13 cellular contexts compared by ENCODE assay signal in the genomic region with DNA sequence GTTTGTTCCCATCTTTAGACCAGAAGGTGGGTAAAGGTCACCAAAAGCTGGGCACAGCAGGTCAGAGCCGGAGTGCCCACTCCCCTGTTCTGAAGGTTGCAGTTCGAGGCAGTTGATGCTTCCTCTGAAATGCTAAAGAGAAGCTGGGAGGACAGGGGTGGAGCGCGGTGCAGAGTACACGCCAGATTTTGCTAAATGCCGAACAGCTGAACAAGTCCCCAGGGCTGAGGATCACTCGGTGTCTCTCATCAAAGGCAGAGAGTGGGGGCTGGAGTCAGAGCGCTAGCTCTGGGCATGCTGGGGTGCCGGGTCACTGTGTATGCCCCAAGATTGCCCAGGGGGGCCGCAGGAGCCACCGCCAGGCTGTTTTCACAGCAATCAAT.
DNase-seq lines count a peak whose midpoint lies in the region; ATAC-seq, FAIRE-seq and TF ChIP-seq lines count a peak whose summit lies in the region.
"Had no signal": no experiment of that assay in that cellular context is flagged by ENCODE, and none has a peak within 500 bp of the region (broad histone marks: within the 10 kb centered on the region; RNA-seq: fewer than 3 reads in every experiment).

No MANE protein-coding gene starts in this region.

- H3K9me3 ChIP-seq in BE2C (no peaks in the 10 kb centered on the region), IMR-90 (ENCODE audit: control insufficient read depth, insufficient read depth, low read length) (no peaks in the 10 kb centered on the region), SK-N-MC (ENCODE audit: low read depth, low read length) (no peaks in the 10 kb centered on the region), testis (no peaks in the 10 kb centered on the region), heart right ventricle (no peaks in the 10 kb centered on the region)

- no peak overlapping the region for H3K18ac ChIP-seq in IMR-90 (ENCODE audit: low read depth, low read length)

- H2BK120ac ChIP-seq in IMR-90 (ENCODE audit: low read depth, low read length), result no peak overlapping the region

- no peak overlapping the region for H2BK20ac ChIP-seq in IMR-90 (ENCODE audit: low read depth, low read length)

- no TSS peak for BruUV-seq in IMR-90 (replicated peaks; lab: Mats Ljungman, UMichigan)

- H2AFZ ChIP-seq in IMR-90 (replicated peaks; ENCODE audit: low read length, poor library complexity), result peak overlapping the region; percentile 49

- H3K4me3 ChIP-seq in BE2C (ENCODE audit: low read depth, low read length) (peak overlapping the region; percentile 55), IMR-90 (ENCODE audit: insufficient read depth, low read depth, low read length) (no peak overlapping the region), SK-N-MC (peak overlapping the region; percentile 71), testis (no peak overlapping the region), heart right ventricle (no peak overlapping the region)
- H3K4me3 ChIP-seq: cardiac muscle cell, GM12878 had no signal

- H2AK5ac ChIP-seq in IMR-90 (ENCODE audit: low read depth, low read length), result no peak overlapping the region

- H3K27ac ChIP-seq in IMR-90 (ENCODE audit: insufficient read depth, low read length) (no peak overlapping the region), SK-N-MC (no peak overlapping the region), testis (no peak overlapping the region), heart right ventricle (no peak overlapping the region)
- H3K27ac ChIP-seq: C4-2B, cardiac muscle cell had no signal

- POLR2A ChIA-PET in IMR-90 (lab: Charles Lee; ENCODE audit: unreplicated experiment), result no interaction called here

- H3K56ac ChIP-seq in IMR-90 (ENCODE audit: extremely low read depth, insufficient read depth, low read length), result no peak overlapping the region

- H2AK9ac ChIP-seq in IMR-90 (replicated peaks; ENCODE audit: low read depth, low read length, poor library complexity), result no peak overlapping the region

- TF ChIP-seq CTCF in BE2C (IDR thresholded peaks at IDR 0.05; ENCODE audit: low read depth, low read length), result no peak
- TF ChIP-seq CTCF in IMR-90 (conservative IDR thresholded peaks at IDR 0.05; ENCODE audit: low read depth, low read length), result no peak
- TF ChIP-seq CTCF in testis (IDR thresholded peaks at IDR 0.05), result no peak
- TF ChIP-seq CTCF in heart right ventricle (IDR thresholded peaks at IDR 0.05), result no peak

- H3K23ac ChIP-seq in IMR-90 (ENCODE audit: low read depth, low read length), result no peak overlapping the region

- no peaks in the 10 kb centered on the region for H3K36me3 ChIP-seq in BE2C
- no peaks in the 10 kb centered on the region for H3K36me3 ChIP-seq in IMR-90 (ENCODE audit: control insufficient read depth, insufficient read depth, low read length)
- no peaks in the 10 kb centered on the region for H3K36me3 ChIP-seq in SK-N-MC (ENCODE audit: insufficient read depth, low read length)
- no peaks in the 10 kb centered on the region for H3K36me3 ChIP-seq in testis (ENCODE audit: low read depth, missing control alignments)
- no peaks in the 10 kb centered on the region for H3K36me3 ChIP-seq in heart right ventricle
- H3K36me3 ChIP-seq: cardiac muscle cell had no signal

- no peak overlapping the region for H4K91ac ChIP-seq in IMR-90 (ENCODE audit: insufficient read depth, low read depth, low read length)

- TF ChIP-seq POLR2A in IMR-90 (IDR thresholded peaks at IDR 0.05; ENCODE audit: low read depth, low read length) (no peak), testis (IDR thresholded peaks at IDR 0.05) (no peak)

- no peak overlapping the region for H3K4me2 ChIP-seq in IMR-90 (ENCODE audit: low read depth, low read length)

- in situ Hi-C loops in IMR-90 (cut with MboI; ENCODE audit: low sequenced_read_pairs), result no loop called here

- H3K9me1 ChIP-seq in IMR-90 (ENCODE audit: insufficient read depth, low read length), result 0 out of 2 replicates have a peak, but pooled peaks cover 4% of the 10 kb centered on the region

- no peak overlapping the region for H3K4ac ChIP-seq in IMR-90 (ENCODE audit: low read depth, low read length)

- H3K79me1 ChIP-seq in IMR-90 (ENCODE audit: low read depth in 1 of 2, low read length in 2 of 2), result no peaks in the 10 kb centered on the region

- FAIRE-seq in GM19239 (lab: Jason Lieb, UNC), result no peak
- FAIRE-seq: GM12878 had no signal

- H3K14ac ChIP-seq in IMR-90 (replicated peaks; ENCODE audit: low read depth, low read length), result no peak overlapping the region

- DNase-seq in BE2C (peak; percentile 39), IMR-90 (no peak), SK-N-MC (ENCODE audit: low read depth, low spot score) (peak; percentile 20), left kidney (ENCODE audit: low read depth, low spot score) (peak; percentile 71), testis (no peak), heart right ventricle (no peak), GM19239 (ENCODE audit: insufficient read length, low spot score) (no peak)
- DNase-seq: left cardiac atrium had no signal

- ATAC-seq in IMR-90 (ENCODE audit: low read depth) (no peak), heart right ventricle (no peak), GM19452 (IDR thresholded peaks at IDR 0.05; ENCODE audit: unreplicated experiment) (no peak)
- ATAC-seq: activated T-helper 17 cell treated with anti-CD3 and anti-CD28 coated beads, Interleukin-2, amount 50 U/mL, for 72 hours; GM12878; left cardiac atrium had no signal

- WGBS in IMR-90 (ENCODE audit: extremely low coverage in 2 of 2, insufficient read length in 1 of 2), 2 experiments, result 56% methylated on average over 3 of the region's 11 CpGs; no CpG with 5 or more reads in 1 of the 2 experiments
- 26 to 33% methylated on average over 6 to 11 of the region's 11 CpGs for WGBS in testis, 2 donors
- 51 to 52% methylated on average over 11 of the region's 11 CpGs for WGBS in heart right ventricle, 2 donors

- H2BK5ac ChIP-seq in IMR-90 (ENCODE audit: low read depth, low read length, poor library complexity, severe bottlenecking), result no peak overlapping the region

- H3K27me3 ChIP-seq in BE2C (no peaks in the 10 kb centered on the region), IMR-90 (ENCODE audit: control insufficient read depth, insufficient read depth, low read length) (no peaks in the 10 kb centered on the region; the same call in 1 of the 2 replicates), testis (no peaks in the 10 kb centered on the region), heart right ventricle (peaks cover 0 to 40% (median 0%) of the 10 kb centered on the region in 7 donors)
- H3K27me3 ChIP-seq: cardiac muscle cell had no signal

- H3K9ac ChIP-seq in IMR-90 (ENCODE audit: low read depth, low read length) (no peak overlapping the region), SK-N-MC (ENCODE audit: insufficient read length) (no peak overlapping the region)

- intact Hi-C loops in IMR-90 (cut with micrococcal nuclease) (loop anchor here (5.0 kb wide), 2 partner anchors 168 to 187 kb away; no protein-coding TSS in a partner anchor), testis (cut with DNase I; ENCODE audit: low total_unique reads) (no loop called here), heart right ventricle (cut with DNase I) (loop anchor here in 4 of 10 donors (10.0 kb wide), 3 partner anchors 86 to 114 kb away; no protein-coding TSS in a partner anchor)

- no peaks in the 10 kb centered on the region for H4K20me1 ChIP-seq in IMR-90 (ENCODE audit: insufficient read depth, low read length)

- CTCF ChIA-PET in IMR-90 (lab: Yijun Ruan, JAX), result interaction anchor here (0.5 kb wide), 1 partner anchor 269 kb away, joined by 3 read pairs; no protein-coding TSS in a partner anchor

- no peak overlapping the region for H4K5ac ChIP-seq in IMR-90 (ENCODE audit: low read depth, low read length)

- peaks cover 3% of the 10 kb centered on the region for H3K4me1 ChIP-seq in BE2C
- peaks cover 15% of the 10 kb centered on the region for H3K4me1 ChIP-seq in IMR-90 (ENCODE audit: control insufficient read depth, insufficient read depth, low read length)
- H3K4me1 ChIP-seq in testis, result peaks cover 6% of the 10 kb centered on the region
- H3K4me1 ChIP-seq in heart right ventricle, result peaks cover 0 to 32% (median 11%) of the 10 kb centered on the region in 9 donors

- dilution Hi-C loops in IMR-90 (cut with HindIII; ENCODE audit: low sequenced_read_pairs, unreplicated experiment), result no loop called here

- no peak overlapping the region for H4K8ac ChIP-seq in IMR-90 (ENCODE audit: low read depth in 2 of 2, low read length in 2 of 2)

- H2BK15ac ChIP-seq in IMR-90 (ENCODE audit: low read depth, low read length), result no peak overlapping the region

- no peak for TF ChIP-seq RAD21 in IMR-90 (IDR thresholded peaks at IDR 0.05; ENCODE audit: low read length)

TF ChIP-seq in IMR-90, 13 proteins besides CTCF, POLR2A, EP300 and RAD21:
- no peak for TF ChIP-seq FOS (IDR thresholded peaks at IDR 0.05; ENCODE audit: low read depth, low read length)
TF ChIP-seq in IMR-90: peak in this region for 0.

Comparison
In these comparisons a context has a peak if more than half of its experiments do, and no peak if none do; other contexts are left out.
1. DNase-seq: peak in BE2C (single experiment), SK-N-MC (single experiment) and left kidney (single experiment); none in IMR-90 (single experiment), testis (single experiment), heart right ventricle (0 of 2) and GM19239 (single experiment).
2. H3K4me3 ChIP-seq: peak in BE2C (single experiment) and SK-N-MC (single experiment); none in IMR-90 (single experiment), testis (0 of 2) and heart right ventricle (0 of 10).